In the genomic region with DNA sequence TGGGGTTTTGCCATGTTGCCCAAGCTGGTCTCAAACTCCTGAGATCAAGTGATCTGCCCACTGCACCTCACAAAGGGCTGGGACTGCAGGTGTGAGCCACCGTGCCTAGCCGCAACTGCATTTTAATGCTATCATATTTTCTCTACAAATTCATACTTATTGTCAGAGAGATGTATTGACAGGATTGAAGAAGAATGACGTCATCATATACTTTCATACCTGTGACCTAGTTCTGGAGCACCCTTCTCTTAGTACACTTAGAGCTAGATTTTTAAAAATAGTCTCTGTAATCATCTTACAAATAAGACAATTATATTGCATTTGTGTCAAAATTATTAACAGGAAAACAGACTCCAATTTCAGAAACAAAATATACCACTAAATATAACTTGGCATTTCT, we compare ENCODE assay signal across 31 cellular contexts.
"Had no signal": no experiment of that assay in that cellular context is flagged by ENCODE, and none has a peak within 500 bp of the region (broad histone marks: within the 10 kb centered on the region; RNA-seq: fewer than 3 reads in every experiment).

No MANE protein-coding gene starts in this region.

- DNase-seq: natural killer cell; occipital lobe; ovary; posterior cingulate gyrus; psoas muscle; right cardiac atrium; spleen; stimulated activated CD4-positive, alpha-beta T cell treated with anti-CD3 and anti-CD28 coated beads, Interleukin-12 subunit alpha, Interleukin-12 subunit beta, amount 100 ng/mL, for 4 hours; stimulated activated CD4-positive, alpha-beta T cell treated with anti-CD3 and anti-CD28 coated beads, Interleukin-1b, Interleukin-23, amount 100 ng/mL, for 48 hours; stimulated activated CD4-positive, alpha-beta T cell treated with anti-CD3 and anti-CD28 coated beads, Interleukin-4, amount 100 ng/mL, for 1 hour; stimulated activated CD4-positive, alpha-beta T cell treated with anti-CD3 and anti-CD28 coated beads, Interleukin-4, amount 100 ng/mL, for 4 hours; stimulated activated CD8-positive, alpha-beta memory T cell treated with anti-CD3 and anti-CD28 coated beads, Interleukin-4, amount 100 ng/mL, for 48 hours; stimulated activated naive CD4-positive, alpha-beta T cell; stimulated activated naive CD8-positive, alpha-beta T cell treated with anti-CD3 and anti-CD28 coated beads, Interleukin-15, amount 100 ng/mL, for 72 hours; stimulated activated naive CD8-positive, alpha-beta T cell treated with anti-CD3 and anti-CD28 coated beads, Interleukin-15, Interleukin-2, amounts not matched to agents 100 U/mL and 50 U/mL, for 24 hours; substantia nigra; testis; tibial artery; transverse colon; upper lobe of right lung; uterus had no signal

- H3K4me1 Mint-ChIP-seq: natural killer cell; neural progenitor cell; stimulated activated memory B cell treated with anti-CD40 and anti-IgM and Interleukin-4, amounts not matched to agents 10 μg/mL and 1 μg/mL and 100 μg/mL, for 72 hours; stimulated activated naive CD8-positive, alpha-beta T cell treated with anti-CD3 and anti-CD28 coated beads, Interleukin-15, amount 100 ng/mL, for 72 hours had no signal

- H3K36me3 ChIP-seq: neural progenitor cell, ovary, spleen, suprapubic skin, tibial artery, transverse colon, upper lobe of right lung, uterus had no signal

- H3K9ac ChIP-seq: neural progenitor cell, parathyroid adenoma had no signal

- H3K4me3 ChIP-seq: neural progenitor cell, ovary, psoas muscle, skin epidermis, smooth muscle cell, spleen, suprapubic skin, testis, tibial artery, transverse colon, upper lobe of right lung, uterus had no signal

- H3K27ac ChIP-seq: neural progenitor cell, ovary, parathyroid adenoma, psoas muscle, skin epidermis, spleen, suprapubic skin, testis, tibial artery, transverse colon, upper lobe of right lung, uterus had no signal

- H2AFZ ChIP-seq: neural progenitor cell, parathyroid adenoma had no signal

- H3K79me2 ChIP-seq: parathyroid adenoma had no signal

- H3K27ac Mint-ChIP-seq: natural killer cell; nephron; neural progenitor cell; progenitor cell of endocrine pancreas; stimulated activated memory B cell treated with anti-CD40 and anti-IgM and Interleukin-4, amounts not matched to agents 10 μg/mL and 1 μg/mL and 100 μg/mL, for 72 hours; stimulated activated naive CD8-positive, alpha-beta T cell treated with anti-CD3 and anti-CD28 coated beads, Interleukin-15, amount 100 ng/mL, for 72 hours; type B pancreatic cell had no signal

- H3K27me3 ChIP-seq: neural progenitor cell, ovary, spleen, suprapubic skin, testis, tibial artery, transverse colon, upper lobe of right lung, uterus had no signal

- H3K27me3 Mint-ChIP-seq: progenitor cell of endocrine pancreas; stimulated activated memory B cell treated with anti-CD40 and anti-IgM and Interleukin-4, amounts not matched to agents 10 μg/mL and 1 μg/mL and 100 μg/mL, for 72 hours; stimulated activated naive CD8-positive, alpha-beta T cell treated with anti-CD3 and anti-CD28 coated beads, Interleukin-15, amount 100 ng/mL, for 72 hours; type B pancreatic cell had no signal

- H3K9me3 Mint-ChIP-seq: nephron, neural progenitor cell had no signal

- H3K4me2 ChIP-seq: neural progenitor cell, smooth muscle cell had no signal

- H3K36me3 Mint-ChIP-seq: natural killer cell; neural progenitor cell; stimulated activated memory B cell treated with anti-CD40 and anti-IgM and Interleukin-4, amounts not matched to agents 10 μg/mL and 1 μg/mL and 100 μg/mL, for 72 hours; type B pancreatic cell had no signal

- ATAC-seq: natural killer cell; psoas muscle; right cardiac atrium; sciatic nerve; stimulated activated memory B cell treated with anti-CD40 and anti-IgM and Interleukin-4, amounts not matched to agents 10 μg/mL and 1 μg/mL and 100 μg/mL, for 72 hours; stimulated activated naive CD8-positive, alpha-beta T cell treated with anti-CD3 and anti-CD28 coated beads, Interleukin-15, amount 100 ng/mL, for 72 hours; stimulated activated naive CD8-positive, alpha-beta T cell treated with anti-CD3 and anti-CD28 coated beads, Interleukin-15, Interleukin-2, amounts not matched to agents 100 U/mL and 50 U/mL, for 24 hours; upper lobe of right lung had no signal

- H3K4me1 ChIP-seq: neural progenitor cell, parathyroid adenoma, psoas muscle, spleen, suprapubic skin, testis, tibial artery, transverse colon, upper lobe of right lung, uterus had no signal

- H3K9me3 ChIP-seq: ovary, psoas muscle, suprapubic skin, testis, tibial artery, transverse colon, upper lobe of right lung, uterus had no signal

- H3K4me3 Mint-ChIP-seq: natural killer cell; nephron; neural progenitor cell; stimulated activated memory B cell treated with anti-CD40 and anti-IgM and Interleukin-4, amounts not matched to agents 10 μg/mL and 1 μg/mL and 100 μg/mL, for 72 hours; stimulated activated naive CD8-positive, alpha-beta T cell treated with anti-CD3 and anti-CD28 coated beads, Interleukin-15, amount 100 ng/mL, for 72 hours; type B pancreatic cell had no signal
